In the genomic region with DNA sequence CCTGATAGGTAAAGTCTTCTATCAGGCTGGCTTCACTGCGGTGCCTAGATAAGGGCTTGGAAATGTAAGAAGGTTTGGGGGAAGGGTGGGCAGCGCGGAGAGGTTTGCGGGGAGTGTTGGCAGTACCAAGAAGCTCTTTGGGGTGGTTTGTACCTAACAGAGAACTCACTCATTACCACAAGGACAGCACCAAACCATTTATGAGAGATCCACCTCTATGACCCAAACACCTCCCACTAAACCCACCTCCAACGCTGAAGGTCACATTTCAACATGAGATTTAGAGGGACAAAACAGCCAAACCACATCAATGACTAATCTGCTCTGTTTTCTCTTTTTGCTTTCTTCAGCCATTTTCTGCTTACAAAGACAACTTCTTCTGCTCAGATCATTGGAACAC, we compare ENCODE assay signal across 20 cellular contexts. TPM values are rescaled to one million over a fixed set of nuclear protein-coding genes. Genes with fewer than 3 reads are reported as not detected.
"Had no signal": no experiment of that assay in that cellular context is flagged by ENCODE, and none has a peak within 500 bp of the region (broad histone marks: within the 10 kb centered on the region; RNA-seq: fewer than 3 reads in every experiment).

No MANE protein-coding gene starts in this region.

RNA-seq across cellular contexts. Expression of a gene that starts 4.9 kb away (rescaled TPM):
- total RNA-seq: colonic mucosa, dermis microvascular lymphatic vessel endothelial cell, endodermal cell, esophagus mucosa, esophagus squamous epithelium, gastrocnemius medialis, glomerular endothelial cell, heart right ventricle, kidney epithelial cell, left cardiac atrium, left lung, left ventricle myocardium superior, lower leg skin, lower lobe of right lung, lung microvascular endothelial cell, mesenteric fat pad, mesothelial cell of epicardium, mucosa of descending colon, myocyte had no signal
- polyA plus RNA-seq: keratinocyte had no signal

RNA-seq across cellular contexts. Expression of a gene that starts 43.5 kb away (rescaled TPM):
- total RNA-seq: colonic mucosa, dermis microvascular lymphatic vessel endothelial cell, endodermal cell, esophagus mucosa, esophagus squamous epithelium, gastrocnemius medialis, glomerular endothelial cell, heart right ventricle, kidney epithelial cell, left cardiac atrium, left lung, left ventricle myocardium superior, lower leg skin, lower lobe of right lung, lung microvascular endothelial cell, mesenteric fat pad, mesothelial cell of epicardium, mucosa of descending colon, myocyte had no signal
- polyA plus RNA-seq: heart right ventricle, keratinocyte had no signal
